ENCODE assay signal across 11 cellular contexts in the genomic region with DNA sequence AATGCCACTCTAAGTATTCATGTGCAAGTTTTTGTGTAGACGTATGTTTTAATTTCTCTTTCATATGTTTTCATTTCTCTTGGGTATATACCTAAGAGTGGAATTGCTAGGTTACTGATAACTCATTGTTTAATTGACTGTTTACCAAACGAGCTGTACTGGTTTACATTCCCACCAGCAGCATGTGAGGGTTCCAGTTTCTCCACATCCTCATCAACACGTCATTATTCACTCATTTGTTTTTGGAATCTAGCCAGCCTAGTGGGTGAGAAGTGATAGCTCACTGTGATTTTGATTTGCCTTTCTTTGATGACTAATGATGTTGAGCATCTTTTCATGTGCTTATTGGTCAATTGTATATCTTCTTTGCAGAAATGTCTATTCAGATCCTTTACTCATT. TPM values are rescaled to one million over a fixed set of nuclear protein-coding genes. Genes with fewer than 3 reads are reported as not detected.
A peak's percentile ranks its signal among the peaks of the same experiment; 100 is the strongest.
DNase-seq lines count a peak whose midpoint lies in the region; ATAC-seq, FAIRE-seq and TF ChIP-seq lines count a peak whose summit lies in the region.
"Had no signal": no experiment of that assay in that cellular context is flagged by ENCODE, and none has a peak within 500 bp of the region (broad histone marks: within the 10 kb centered on the region; RNA-seq: fewer than 3 reads in every experiment).

No MANE protein-coding gene starts in this region.

- no peak for ATAC-seq in IMR-90 (ENCODE audit: low read depth)
- ATAC-seq in HG03135 (IDR thresholded peaks at IDR 0.05; ENCODE audit: unreplicated experiment): no peak
- ATAC-seq in GM21515 (IDR thresholded peaks at IDR 0.05; ENCODE audit: unreplicated experiment): no peak
- ATAC-seq in sciatic nerve: no peak

- H4K5ac ChIP-seq in IMR-90 (ENCODE audit: low read depth, low read length): no peak overlapping the region

- H2BK15ac ChIP-seq in IMR-90 (ENCODE audit: low read depth, low read length): no peak overlapping the region

- peak; percentile 60 to 75 (median 68) for DNase-seq in CD4-positive, alpha-beta memory T cell
- peak; percentile 65 for DNase-seq in IMR-90
- DNase-seq in astrocyte (ENCODE audit: low read depth): peak; percentile 58
- DNase-seq in lung microvascular endothelial cell (ENCODE audit: low read depth in 2 of 2): peak; percentile 23 to 83
- no peak for DNase-seq in sciatic nerve (ENCODE audit: low spot score)
- DNase-seq: NCI-H524 treated with DMSO at 0.1 percent for 48 hours; stimulated activated CD4-positive, alpha-beta T cell treated with anti-CD3 and anti-CD28 coated beads, Interleukin-15, amount 100 ng/mL, for 24 hours; substantia nigra; T1000 had no signal

- H3K27me3 ChIP-seq in CD4-positive, alpha-beta memory T cell (ENCODE audit: insufficient read depth, low read length): no peaks in the 10 kb centered on the region
- H3K27me3 ChIP-seq in IMR-90 (ENCODE audit: control insufficient read depth, insufficient read depth, low read length) (no peaks in the 10 kb centered on the region), astrocyte (ENCODE audit: insufficient read depth, low read length) (no peaks in the 10 kb centered on the region)

- no peak overlapping the region for H2BK120ac ChIP-seq in IMR-90 (ENCODE audit: low read depth, low read length)

- H2BK20ac ChIP-seq in IMR-90 (ENCODE audit: low read depth, low read length): no peak overlapping the region

- H3K4ac ChIP-seq in IMR-90 (ENCODE audit: low read depth, low read length): no peak overlapping the region

- peak overlapping the region; percentile 11 for H3K27ac ChIP-seq in CD4-positive, alpha-beta memory T cell (ENCODE audit: low read depth, low read length)
- H3K27ac ChIP-seq in IMR-90 (ENCODE audit: insufficient read depth, low read length) (no peak overlapping the region), astrocyte (ENCODE audit: low read depth, low read length) (peak overlapping the region; percentile 25)

- FAIRE-seq in astrocyte (lab: Jason Lieb, UNC): no peak

- peaks cover 27% of the 10 kb centered on the region for H3K36me3 ChIP-seq in CD4-positive, alpha-beta memory T cell (ENCODE audit: insufficient read depth, low read length)
- H3K36me3 ChIP-seq in IMR-90 (ENCODE audit: control insufficient read depth, insufficient read depth, low read length) (peaks cover 31% of the 10 kb centered on the region), astrocyte (ENCODE audit: insufficient read depth, low read length) (peaks cover 24% of the 10 kb centered on the region)

- TSS peak; percentile 23 for BruUV-seq in IMR-90 (replicated peaks; lab: Mats Ljungman, UMichigan)

- H3K79me1 ChIP-seq in IMR-90 (ENCODE audit: low read depth in 1 of 2, low read length in 2 of 2): peaks cover 20 to 55% of the 10 kb centered on the region in 2 experiments

- no peak for TF ChIP-seq RAD21 in IMR-90 (IDR thresholded peaks at IDR 0.05; ENCODE audit: low read length)

- H2AK5ac ChIP-seq in IMR-90 (ENCODE audit: low read depth, low read length): no peak overlapping the region

- peaks cover 14% of the 10 kb centered on the region; the same call in 1 of the 2 replicates for H3K9me1 ChIP-seq in IMR-90 (ENCODE audit: insufficient read depth, low read length)

- H4K20me1 ChIP-seq in IMR-90 (ENCODE audit: insufficient read depth, low read length) (peaks cover 15% of the 10 kb centered on the region), astrocyte (ENCODE audit: insufficient read depth, low read length) (peaks cover 45% of the 10 kb centered on the region)

- in situ Hi-C loops in IMR-90 (cut with MboI; ENCODE audit: low sequenced_read_pairs): no loop called here

- WGBS in IMR-90 (ENCODE audit: extremely low coverage in 2 of 2, insufficient read length in 1 of 2), 2 experiments: no CpG with 5 or more reads among the region's 3 CpGs

- peaks cover 0 to 20% (median 11%) of the 10 kb centered on the region in 8 donors for H3K9me3 Mint-ChIP-seq in CD4-positive, alpha-beta memory T cell
- H3K9me3 Mint-ChIP-seq in astrocyte (ENCODE audit: unreplicated experiment): peaks cover 9% of the 10 kb centered on the region

- no peak overlapping the region for H3K18ac ChIP-seq in IMR-90 (ENCODE audit: low read depth, low read length)

- H3K4me2 ChIP-seq in IMR-90 (ENCODE audit: low read depth, low read length) (peak overlapping the region; percentile 53; the same call in 1 of the 2 replicates), astrocyte (ENCODE audit: low read length) (peak overlapping the region; percentile 45)

- no peak overlapping the region for H2AK9ac ChIP-seq in IMR-90 (replicated peaks; ENCODE audit: low read depth, low read length, poor library complexity)

- CTCF ChIA-PET in CD4-positive, alpha-beta memory T cell (lab: Charles Lee; ENCODE audit: partially characterized antibody): interaction anchor here (0.7 to 2.9 kb wide), 10 partner anchors 9 to 89 kb away, joined by 3 to 14 read pairs (median 4); a partner anchor contains a TSS
- CTCF ChIA-PET in IMR-90 (lab: Yijun Ruan, JAX): interaction anchor here (0.6 to 1.6 kb wide), 3 partner anchors 24 to 164 kb away, joined by 3 to 5 read pairs (median 3); no protein-coding TSS in a partner anchor

- no peak overlapping the region for H4K91ac ChIP-seq in IMR-90 (ENCODE audit: insufficient read depth, low read depth, low read length)

- no peak overlapping the region for H3K9ac ChIP-seq in IMR-90 (ENCODE audit: low read depth, low read length)
- no peak overlapping the region for H3K9ac ChIP-seq in astrocyte (ENCODE audit: low read length)

- no peaks in the 10 kb centered on the region for H3K27me3 Mint-ChIP-seq in CD4-positive, alpha-beta memory T cell
- H3K27me3 Mint-ChIP-seq in astrocyte (ENCODE audit: low read depth, unreplicated experiment): no peaks in the 10 kb centered on the region

- H3K4me3 ChIP-seq in CD4-positive, alpha-beta memory T cell (ENCODE audit: low read length in 2 of 2): no peak overlapping the region
- H3K4me3 ChIP-seq in IMR-90 (ENCODE audit: insufficient read depth, low read depth, low read length) (no peak overlapping the region), astrocyte (ENCODE audit: insufficient read depth, low read depth, low read length) (no peak overlapping the region)

- H2BK5ac ChIP-seq in IMR-90 (ENCODE audit: low read depth, low read length, poor library complexity, severe bottlenecking): peak overlapping the region; percentile 66

- no peak overlapping the region for H3K23ac ChIP-seq in IMR-90 (ENCODE audit: low read depth, low read length)

- H2AFZ ChIP-seq in IMR-90 (replicated peaks; ENCODE audit: low read length, poor library complexity) (no peak overlapping the region), astrocyte (ENCODE audit: low read depth, low read length) (no peak overlapping the region)

- TF ChIP-seq CTCF in IMR-90 (conservative IDR thresholded peaks at IDR 0.05; ENCODE audit: low read depth, low read length): no peak
- TF ChIP-seq CTCF in astrocyte (IDR thresholded peaks at IDR 0.05; ENCODE audit: insufficient read depth, low read depth, low read length): no peak

- H3K4me1 ChIP-seq in CD4-positive, alpha-beta memory T cell (ENCODE audit: insufficient read depth, low read length): peaks cover 52% of the 10 kb centered on the region
- H3K4me1 ChIP-seq in IMR-90 (ENCODE audit: control insufficient read depth, insufficient read depth, low read length) (peaks cover 16% of the 10 kb centered on the region), astrocyte (ENCODE audit: insufficient read depth, low read length) (peaks cover 30% of the 10 kb centered on the region)

- H3K4me1 Mint-ChIP-seq in CD4-positive, alpha-beta memory T cell: peaks cover 25 to 60% (median 39%) of the 10 kb centered on the region in 4 donors
- H3K4me1 Mint-ChIP-seq in astrocyte (ENCODE audit: low read depth, unreplicated experiment): peaks cover 7% of the 10 kb centered on the region

- peak overlapping the region; percentile 40 to 74 (median 60) for H3K4me3 Mint-ChIP-seq in CD4-positive, alpha-beta memory T cell
- H3K4me3 Mint-ChIP-seq in astrocyte (ENCODE audit: unreplicated experiment): no peak overlapping the region

- dilution Hi-C loops in IMR-90 (cut with HindIII; ENCODE audit: low sequenced_read_pairs, unreplicated experiment): no loop called here

- intact Hi-C loops in CD4-positive, alpha-beta memory T cell (cut with micrococcal nuclease): no loop called here
- intact Hi-C loops in IMR-90 (cut with micrococcal nuclease): no loop called here
- intact Hi-C loops in sciatic nerve (cut with DNase I): no loop called here

- peak overlapping the region; percentile 44 to 90 (median 87) for H3K27ac Mint-ChIP-seq in CD4-positive, alpha-beta memory T cell
- no peak overlapping the region for H3K27ac Mint-ChIP-seq in astrocyte (ENCODE audit: unreplicated experiment)

- H4K8ac ChIP-seq in IMR-90 (ENCODE audit: low read depth in 2 of 2, low read length in 2 of 2): no peak overlapping the region

- H3K9me3 ChIP-seq in CD4-positive, alpha-beta memory T cell (ENCODE audit: control insufficient read depth in 1 of 2, low read length in 2 of 2): no peaks in the 10 kb centered on the region
- H3K9me3 ChIP-seq in IMR-90 (ENCODE audit: control insufficient read depth, insufficient read depth, low read length): peaks cover 2% of the 10 kb centered on the region; the same call in 1 of the 2 replicates
- H3K9me3 ChIP-seq in astrocyte (ENCODE audit: insufficient read depth, low read depth, low read length): peaks cover 3% of the 10 kb centered on the region

- POLR2A ChIA-PET in CD4-positive, alpha-beta memory T cell (lab: Charles Lee; ENCODE audit: partially characterized antibody): interaction anchor here (1.2 to 21.8 kb wide), 7 partner anchors 10 to 60 kb away, joined by 3 to 1163 read pairs (median 8); a partner anchor contains a TSS
- POLR2A ChIA-PET in IMR-90 (lab: Charles Lee; ENCODE audit: unreplicated experiment): interaction anchor here (0.5 kb wide), 1 partner anchor 12 kb away, joined by 3 read pairs; no protein-coding TSS in a partner anchor

- peaks cover 62% of the 10 kb centered on the region for H3K79me2 ChIP-seq in astrocyte (ENCODE audit: insufficient read depth, low read length)

- H3K36me3 Mint-ChIP-seq in CD4-positive, alpha-beta memory T cell: peaks cover 39 to 54% of the 10 kb centered on the region in 2 donors
- peaks cover 36% of the 10 kb centered on the region for H3K36me3 Mint-ChIP-seq in astrocyte (ENCODE audit: low read depth, unreplicated experiment)

- no peak overlapping the region for H3K56ac ChIP-seq in IMR-90 (ENCODE audit: extremely low read depth, insufficient read depth, low read length)

- no peak overlapping the region for H3K14ac ChIP-seq in IMR-90 (replicated peaks; ENCODE audit: low read depth, low read length)

- no peak for TF ChIP-seq POLR2A in IMR-90 (IDR thresholded peaks at IDR 0.05; ENCODE audit: low read depth, low read length)

RNA-seq across cellular contexts. Expression of a gene that starts 4.0 kb away (rescaled TPM):
- 100 to 1,000 TPM; 244 to 247 TPM for total RNA-seq in CD4-positive, alpha-beta memory T cell
- 10 to 100 TPM; 12.0 to 31.3 TPM for polyA plus RNA-seq in CD4-positive, alpha-beta memory T cell
- total RNA-seq in IMR-90 (2012; rRNA removed): 7.3 and 8.1 TPM in 2 replicates
- 38.4 and 44.0 TPM in 2 replicates for polyA plus RNA-seq in IMR-90 (2012; rRNA removed)
- polyA plus RNA-seq in IMR-90 (2012; cell fraction: cytosol; rRNA removed): 31.2 and 35.3 TPM in 2 replicates
- 129 and 331 TPM in 2 replicates for polyA plus RNA-seq in IMR-90 (2012; cell fraction: nucleus; rRNA removed; ENCODE audit: low replicate concordance)
- 39.4 and 40.8 TPM in 2 replicates for total RNA-seq in astrocyte
- 17.2 and 30.2 TPM in 2 replicates for total RNA-seq in lung microvascular endothelial cell
- 69.7 TPM for total RNA-seq in sciatic nerve

RNA-seq across cellular contexts. Expression of a gene that starts 10.2 kb away (rescaled TPM):
- 10 to 100 TPM; 22.5 to 26.3 TPM for total RNA-seq in CD4-positive, alpha-beta memory T cell
- 1 to 10 TPM in 1 of 2 donors, under 1 TPM in 1; 0.79 to 6.5 TPM for polyA plus RNA-seq in CD4-positive, alpha-beta memory T cell
- total RNA-seq in IMR-90 (2012; rRNA removed): 7.3 and 7.8 TPM in 2 replicates
- polyA plus RNA-seq in IMR-90 (2012; rRNA removed): 26.7 and 29.2 TPM in 2 replicates
- polyA plus RNA-seq in IMR-90 (2012; cell fraction: cytosol; rRNA removed): 14.4 and 25.5 TPM in 2 replicates
- polyA plus RNA-seq in IMR-90 (2012; cell fraction: nucleus; rRNA removed; ENCODE audit: low replicate concordance): 83.1 and 197 TPM in 2 replicates
- 19.1 and 20.1 TPM in 2 replicates for total RNA-seq in astrocyte
- total RNA-seq in lung microvascular endothelial cell: 7.2 and 7.3 TPM in 2 replicates
- total RNA-seq in sciatic nerve: 40.7 TPM

RNA-seq across cellular contexts. Expression of a gene that starts 26.8 kb away (rescaled TPM):
- total RNA-seq in CD4-positive, alpha-beta memory T cell: 100 to 1,000 TPM; 299 to 310 TPM
- 10 to 100 TPM; 12.8 to 63.7 TPM for polyA plus RNA-seq in CD4-positive, alpha-beta memory T cell
- 23.9 and 26.7 TPM in 2 replicates for total RNA-seq in IMR-90 (2012; rRNA removed)
- 41.8 and 45.8 TPM in 2 replicates for polyA plus RNA-seq in IMR-90 (2012; rRNA removed)
- polyA plus RNA-seq in IMR-90 (2012; cell fraction: cytosol; rRNA removed): 23.5 and 42.3 TPM in 2 replicates
- polyA plus RNA-seq in IMR-90 (2012; cell fraction: nucleus; rRNA removed; ENCODE audit: low replicate concordance): 130 and 275 TPM in 2 replicates
- 27.2 and 34.0 TPM in 2 replicates for total RNA-seq in astrocyte
- total RNA-seq in lung microvascular endothelial cell: 28.8 and 29.6 TPM in 2 replicates
- 61.7 TPM for total RNA-seq in sciatic nerve
